Comparison of ENCODE assay signal across 8 cellular contexts in genomic region chr17:40319651-40320550, GRCh38. TPM values are rescaled to one million over a fixed set of nuclear protein-coding genes. Genes with fewer than 3 reads are reported as not detected.
DNase-seq lines count a peak whose midpoint lies in the region; ATAC-seq and TF ChIP-seq lines count a peak whose summit lies in the region.

No MANE protein-coding gene starts in this region.

- H3K27ac Mint-ChIP-seq in progenitor cell of endocrine pancreas, result no peak overlapping the region

- H3K9me3 Mint-ChIP-seq in progenitor cell of endocrine pancreas (ENCODE audit: low read depth), result no peaks in the 10 kb centered on the region

- peak overlapping the region; percentile 96 for H3K4me3 ChIP-seq in GM12865 (ENCODE audit: low read depth, low read length)

- H3K36me3 Mint-ChIP-seq in progenitor cell of endocrine pancreas (ENCODE audit: insufficient read depth), result no peaks in the 10 kb centered on the region

- peak overlapping the region; percentile 86 for H3K4me3 Mint-ChIP-seq in progenitor cell of endocrine pancreas (ENCODE audit: low read depth)

- no peak for TF ChIP-seq CTCF in GM12865 (IDR thresholded peaks at IDR 0.05; ENCODE audit: insufficient read depth, low read depth, low read length, missing control alignments)
- TF ChIP-seq CTCF in progenitor cell of endocrine pancreas (IDR thresholded peaks at IDR 0.05; ENCODE audit: unreplicated experiment), result no peak

- DNase-seq in GM12865 (ENCODE audit: low read depth) (no peak), progenitor cell of endocrine pancreas (ENCODE audit: low spot score, unreplicated experiment) (no peak), NCI-H748 treated with DMSO at 0.1 percent for 48 hours (lab: John Stamatoyannopoulos, UW) (no peak), NOMO-1 (lab: John Stamatoyannopoulos, UW; ENCODE audit: unreplicated experiment in 2 of 2) (no peak), DMS53 (lab: John Stamatoyannopoulos, UW) (no peak)
- DNase-seq in activated CD4-positive, alpha-beta T cell treated with anti-CD3 and anti-CD28 coated beads for 1 hour, result peak; percentile 78
- DNase-seq in effector CD4-positive, alpha-beta T cell, result peak; percentile 85

- no peaks in the 10 kb centered on the region for H3K27me3 Mint-ChIP-seq in progenitor cell of endocrine pancreas

- H3K4me1 Mint-ChIP-seq in progenitor cell of endocrine pancreas (ENCODE audit: low read depth), result peaks cover 49% of the 10 kb centered on the region

- no peak for ATAC-seq in HG02588 (IDR thresholded peaks at IDR 0.05; ENCODE audit: unreplicated experiment)

RNA-seq across cellular contexts. Expression of gene RARA, which starts 10.9 kb away (rescaled TPM):
- 50.8 and 51.3 TPM in 2 replicates for total RNA-seq in progenitor cell of endocrine pancreas

RNA-seq across cellular contexts. Expression of gene CDC6, which starts 32.2 kb away (rescaled TPM):
- total RNA-seq in progenitor cell of endocrine pancreas, result 35.7 and 38.5 TPM in 2 replicates

RNA-seq across cellular contexts. Expression of gene GJD3, which starts 44.6 kb away (rescaled TPM):
- not detected in 2 replicates for total RNA-seq in progenitor cell of endocrine pancreas

Comparison
In these comparisons a context has a peak if more than half of its experiments do, and no peak if none do; other contexts are left out.
1. DNase-seq: peak in activated CD4-positive, alpha-beta T cell treated with anti-CD3 and anti-CD28 coated beads for 1 hour (single experiment) and effector CD4-positive, alpha-beta T cell (single experiment); none in GM12865 (single experiment), progenitor cell of endocrine pancreas (single experiment), NCI-H748 treated with DMSO at 0.1 percent for 48 hours (single experiment), NOMO-1 (0 of 2) and DMS53 (single experiment).